In the genomic region with DNA sequence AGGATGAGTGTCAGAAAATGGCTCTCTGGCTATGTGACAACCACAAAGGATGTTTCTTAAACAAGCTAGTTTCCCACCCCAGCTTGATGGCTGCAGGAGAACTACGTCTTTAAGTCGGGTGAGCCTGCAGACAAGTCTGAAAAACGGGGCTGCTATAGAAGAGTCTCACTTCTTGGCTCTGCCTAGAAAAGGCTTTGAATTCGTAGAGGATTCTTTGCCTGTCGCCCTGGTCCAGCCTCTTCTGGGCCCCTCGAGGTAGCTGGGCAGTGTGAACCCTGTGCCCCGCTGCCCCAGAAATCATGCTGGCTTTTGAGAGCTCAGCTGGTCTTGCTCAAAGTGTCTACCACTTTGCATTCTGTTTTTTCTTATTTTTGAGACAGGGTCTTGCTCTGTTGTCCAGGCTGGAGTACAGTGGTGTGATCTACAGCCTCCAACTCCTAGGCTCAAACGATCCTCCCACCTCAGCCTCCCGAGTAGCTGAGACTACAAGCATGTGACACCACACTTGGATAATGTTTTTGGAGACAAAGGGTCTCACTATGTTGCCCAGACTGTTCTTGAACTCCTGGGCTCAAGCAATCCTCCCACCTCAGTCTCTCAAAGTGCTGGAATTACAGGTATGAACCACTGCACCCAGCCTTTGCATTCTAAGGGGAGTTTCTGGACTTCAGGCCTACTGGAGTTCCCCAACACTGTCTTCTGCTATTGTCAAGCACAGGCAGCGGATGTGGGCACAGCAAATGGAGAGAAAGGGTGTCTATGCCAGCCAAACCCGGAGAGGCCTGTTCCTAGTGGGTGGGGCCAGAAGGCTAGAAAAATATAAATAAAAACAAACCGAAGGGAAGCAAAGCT, we compare ENCODE assay signal across 23 cellular contexts. TPM values are rescaled to one million over a fixed set of nuclear protein-coding genes. Genes with fewer than 3 reads are reported as not detected.
DNase-seq lines count a peak whose midpoint lies in the region; ATAC-seq and TF ChIP-seq lines count a peak whose summit lies in the region.
"Had no signal": no experiment of that assay in that cellular context is flagged by ENCODE, and none has a peak within 500 bp of the region (broad histone marks: within the 10 kb centered on the region; RNA-seq: fewer than 3 reads in every experiment).

No MANE protein-coding gene starts in this region.

- peak overlapping the region; percentile 45 for H3K23ac ChIP-seq in mesendoderm (ENCODE audit: low read length)

- no peak overlapping the region for H3K4me3 Mint-ChIP-seq in central memory CD8-positive, alpha-beta T cell
- no peak overlapping the region for H3K4me3 Mint-ChIP-seq in stimulated activated effector memory CD8-positive, alpha-beta T cell treated with anti-CD3 and anti-CD28 coated beads, Interleukin-12 subunit alpha, Interleukin-12 subunit beta, amount 100 ng/mL, for 72 hours
- H3K4me3 Mint-ChIP-seq: CD8-positive, alpha-beta T cell; memory B cell; naive B cell; stimulated activated naive CD8-positive, alpha-beta T cell treated with anti-CD3 and anti-CD28 coated beads, Interleukin-15, Interleukin-2, amounts not matched to agents 100 ng/mL and 50 ng/mL, for 24 hours had no signal

- no peak overlapping the region for H3K4ac ChIP-seq in mesendoderm (ENCODE audit: low read depth, low read length)

- H3K4me2 ChIP-seq in mesendoderm (ENCODE audit: low read length) = no peak overlapping the region

- H3K9ac ChIP-seq in mesendoderm (ENCODE audit: low read length) = no peak overlapping the region

- H3K4me1 Mint-ChIP-seq in central memory CD8-positive, alpha-beta T cell = peaks cover 5% of the 10 kb centered on the region
- H3K4me1 Mint-ChIP-seq in stimulated activated effector memory CD8-positive, alpha-beta T cell treated with anti-CD3 and anti-CD28 coated beads, Interleukin-12 subunit alpha, Interleukin-12 subunit beta, amount 100 ng/mL, for 72 hours = peaks cover 5% of the 10 kb centered on the region

- no peak overlapping the region for H2BK15ac ChIP-seq in mesendoderm (replicated peaks; ENCODE audit: low read depth)

- H3K79me2 ChIP-seq in mesendoderm (ENCODE audit: control insufficient read depth, insufficient read depth, low read length) = no peaks in the 10 kb centered on the region

- H4K5ac ChIP-seq in mesendoderm (ENCODE audit: low read length) = no peak overlapping the region

- H3K4me1 ChIP-seq in mesendoderm (ENCODE audit: control insufficient read depth, low read depth, low read length) (no peaks in the 10 kb centered on the region), gastroesophageal sphincter (peaks cover 0 to 39% (median 6%) of the 10 kb centered on the region in 3 donors)

- peak; percentile 54 for ATAC-seq in central memory CD8-positive, alpha-beta T cell (replicated peaks; ENCODE audit: extremely low read depth, poor library complexity, severe bottlenecking)
- peak; percentile 29 for ATAC-seq in stimulated activated effector memory CD8-positive, alpha-beta T cell treated with anti-CD3 and anti-CD28 coated beads, Interleukin-12 subunit alpha, Interleukin-12 subunit beta, amount 100 ng/mL, for 72 hours
- ATAC-seq in gastroesophageal sphincter = no peak
- ATAC-seq: CD8-positive, alpha-beta T cell had no signal

- H2BK120ac ChIP-seq in mesendoderm (ENCODE audit: low read depth, low read length) = no peak overlapping the region

- H3K9me3 ChIP-seq in gastroesophageal sphincter = no peaks in the 10 kb centered on the region
- H3K9me3 ChIP-seq: right atrium auricular region, transverse colon had no signal

- H3K36me3 ChIP-seq in H7 (replicated peaks; ENCODE audit: control insufficient read depth, insufficient read depth, low read length) (no peaks in the 10 kb centered on the region), mesendoderm (ENCODE audit: control insufficient read depth, insufficient read depth, low read length) (no peaks in the 10 kb centered on the region), gastroesophageal sphincter (no peaks in the 10 kb centered on the region)
- H3K36me3 ChIP-seq: right atrium auricular region, transverse colon, WERI-Rb-1 had no signal

- H3K27ac ChIP-seq in mesendoderm (ENCODE audit: low read depth, low read length) = no peak overlapping the region
- H3K27ac ChIP-seq in gastroesophageal sphincter = no peak overlapping the region
- H3K27ac ChIP-seq: right atrium auricular region, transverse colon, WERI-Rb-1 had no signal

- no peak for TF ChIP-seq EP300 in gastroesophageal sphincter (IDR thresholded peaks at IDR 0.05)

- no peak overlapping the region for H2BK5ac ChIP-seq in mesendoderm (ENCODE audit: low read length)

- no peaks in the 10 kb centered on the region for H3K9me3 Mint-ChIP-seq in central memory CD8-positive, alpha-beta T cell
- no peaks in the 10 kb centered on the region for H3K9me3 Mint-ChIP-seq in stimulated activated effector memory CD8-positive, alpha-beta T cell treated with anti-CD3 and anti-CD28 coated beads, Interleukin-12 subunit alpha, Interleukin-12 subunit beta, amount 100 ng/mL, for 72 hours
- H3K9me3 Mint-ChIP-seq: CD8-positive, alpha-beta T cell; memory B cell; naive B cell; stimulated activated naive CD8-positive, alpha-beta T cell treated with anti-CD3 and anti-CD28 coated beads, Interleukin-15, Interleukin-2, amounts not matched to agents 100 ng/mL and 50 ng/mL, for 24 hours had no signal

- no peak overlapping the region for H3K18ac ChIP-seq in mesendoderm (ENCODE audit: low read length)

- in situ Hi-C loops in G401 (cut with HindIII; ENCODE audit: low sequenced_read_pairs) = no loop called here

- no peak overlapping the region for H3K56ac ChIP-seq in mesendoderm (ENCODE audit: low read length)

- H3K36me3 Mint-ChIP-seq in central memory CD8-positive, alpha-beta T cell (ENCODE audit: insufficient read depth) = peaks cover 1% of the 10 kb centered on the region
- no peaks in the 10 kb centered on the region for H3K36me3 Mint-ChIP-seq in stimulated activated effector memory CD8-positive, alpha-beta T cell treated with anti-CD3 and anti-CD28 coated beads, Interleukin-12 subunit alpha, Interleukin-12 subunit beta, amount 100 ng/mL, for 72 hours
- H3K36me3 Mint-ChIP-seq: CD8-positive, alpha-beta T cell; memory B cell; naive B cell had no signal

- H3K4me3 ChIP-seq in H7 (ENCODE audit: insufficient read depth, low read depth, low read length) = no peak overlapping the region
- H3K4me3 ChIP-seq in mesendoderm (ENCODE audit: low read length) = no peak overlapping the region
- no peak overlapping the region for H3K4me3 ChIP-seq in gastroesophageal sphincter
- H3K4me3 ChIP-seq: right atrium auricular region, transverse colon had no signal

- no peak for TF ChIP-seq POLR2A in gastroesophageal sphincter (IDR thresholded peaks at IDR 0.05)

- no peak overlapping the region for H3K27ac Mint-ChIP-seq in central memory CD8-positive, alpha-beta T cell (ENCODE audit: low read depth)
- H3K27ac Mint-ChIP-seq in stimulated activated effector memory CD8-positive, alpha-beta T cell treated with anti-CD3 and anti-CD28 coated beads, Interleukin-12 subunit alpha, Interleukin-12 subunit beta, amount 100 ng/mL, for 72 hours = no peak overlapping the region
- H3K27ac Mint-ChIP-seq: CD8-positive, alpha-beta T cell; memory B cell; naive B cell; stimulated activated naive CD8-positive, alpha-beta T cell treated with anti-CD3 and anti-CD28 coated beads, Interleukin-15, Interleukin-2, amounts not matched to agents 100 ng/mL and 50 ng/mL, for 24 hours had no signal

- H2AK5ac ChIP-seq in mesendoderm (ENCODE audit: low read length) = no peak overlapping the region

- WGBS in mesendoderm (ENCODE audit: extremely low coverage, insufficient coverage, low lambda C conversion rate) = no CpG with 5 or more reads among the region's 12 CpGs
- 85 to 86% methylated on average over 5 to 12 of the region's 12 CpGs for WGBS in gastroesophageal sphincter (ENCODE audit: low coverage in 1 of 2), 2 donors

- H4K8ac ChIP-seq in mesendoderm (ENCODE audit: low read depth, low read length) = no peak overlapping the region

- no peaks in the 10 kb centered on the region for H3K79me1 ChIP-seq in mesendoderm (ENCODE audit: low read length)

- DNase-seq in H7 (peak; percentile 17), mesendoderm (no peak), G401 (ENCODE audit: low spot score) (no peak), NOMO-1 treated with DMSO at 0.1 percent for 48 hours (lab: John Stamatoyannopoulos, UW; ENCODE audit: unreplicated experiment) (no peak)
- no peak for DNase-seq in central memory CD8-positive, alpha-beta T cell (ENCODE audit: low spot score in 2 of 2)
- DNase-seq in stimulated activated effector memory CD8-positive, alpha-beta T cell treated with anti-CD3 and anti-CD28 coated beads, Interleukin-12 subunit alpha, Interleukin-12 subunit beta, amount 100 ng/mL, for 72 hours (ENCODE audit: low spot score in 2 of 2) = no peak
- no peak for DNase-seq in stimulated activated CD4-positive, alpha-beta T cell treated with anti-CD3 and anti-CD28 coated beads, Interleukin-12 subunit alpha, Interleukin-12 subunit beta, amount 100 ng/mL, for 4 hours
- DNase-seq: activated naive CD4-positive, alpha-beta T cell treated with anti-CD3 and anti-CD28 coated beads, Interleukin-2, amount 50 U/mL, for 16 hours; anterior cingulate cortex; CD8-positive, alpha-beta T cell; dermis blood vessel endothelial cell; naive B cell; NCI-H1092; NCI-H2029; NCI-H2227 treated with DMSO at 0.1 percent for 48 hours; stimulated activated CD4-positive, alpha-beta T cell treated with anti-CD3 and anti-CD28 coated beads, Interleukin-15, amount 100 ng/mL, for 24 hours; transverse colon; WERI-Rb-1 had no signal

- H3K27me3 ChIP-seq in H7 (ENCODE audit: control insufficient read depth, insufficient read depth, low read length) (peaks cover 16% of the 10 kb centered on the region), mesendoderm (ENCODE audit: insufficient read depth, low read length, poor library complexity) (peaks cover 13% of the 10 kb centered on the region), gastroesophageal sphincter (peaks cover 21% of the 10 kb centered on the region)
- H3K27me3 ChIP-seq: right atrium auricular region had no signal

- H3K27me3 Mint-ChIP-seq in central memory CD8-positive, alpha-beta T cell = peaks cover 21% of the 10 kb centered on the region

- no peak for TF ChIP-seq CTCF in gastroesophageal sphincter (IDR thresholded peaks at IDR 0.05)

RNA-seq across cellular contexts. Expression of a gene that starts 6.5 kb away (rescaled TPM):
- 3.2 and 4.8 TPM in 2 replicates for total RNA-seq in H7 (2014; rRNA removed; shearing (Covaris generic))
- 0.55 TPM for polyA plus RNA-seq in mesendoderm (2013, experiment 1 of 2)
- 0.62 TPM for polyA plus RNA-seq in mesendoderm (2013, experiment 2 of 2)
- total RNA-seq in G401 (2014; rRNA removed; shearing (Covaris generic)) = 9.8 and 10.9 TPM in 2 replicates
- 10 to 100 TPM in 1 of 4 donors, 1 to 10 TPM in 3; 7.0 to 11.3 (median 9.0) TPM for total RNA-seq in gastroesophageal sphincter
- total RNA-seq: endothelial cell of umbilical vein had no signal
